ENCODE assay signal across 13 cellular contexts in the genomic region with DNA sequence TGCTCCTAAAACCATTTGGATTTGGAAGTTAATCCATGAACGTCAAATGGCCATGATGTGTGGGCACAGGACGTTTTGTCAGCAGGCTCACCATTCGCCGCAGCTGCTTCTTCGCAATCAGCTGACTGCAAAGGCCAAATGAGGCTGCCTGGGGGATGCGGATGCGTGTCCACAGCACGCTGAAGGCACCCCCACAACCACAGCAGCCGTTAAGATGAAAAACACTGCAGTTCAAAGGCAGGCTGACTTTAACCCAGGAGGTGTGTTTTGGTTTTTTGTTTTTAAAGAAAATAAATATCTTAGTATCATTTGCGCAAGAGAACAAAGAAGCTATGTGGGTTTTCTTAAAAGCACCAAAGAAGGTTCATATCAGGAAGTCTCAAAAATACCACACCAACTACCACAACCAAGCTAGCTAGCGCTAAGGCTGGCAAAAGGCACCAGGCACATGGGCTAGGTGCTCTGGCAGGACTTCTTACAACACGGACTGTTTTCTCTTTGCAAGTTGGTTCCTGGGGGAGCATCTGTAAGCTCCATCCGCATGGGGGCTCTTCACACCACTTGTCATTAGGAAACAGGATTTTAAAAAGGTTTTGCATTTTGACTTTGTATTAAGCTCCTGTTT. TPM values are rescaled to one million over a fixed set of nuclear protein-coding genes. Genes with fewer than 3 reads are reported as not detected.
DNase-seq lines count a peak whose midpoint lies in the region; ATAC-seq and TF ChIP-seq lines count a peak whose summit lies in the region.
"Had no signal": no experiment of that assay in that cellular context is flagged by ENCODE, and none has a peak within 500 bp of the region (broad histone marks: within the 10 kb centered on the region; RNA-seq: fewer than 3 reads in every experiment).

No MANE protein-coding gene starts in this region.

- H3F3A ChIP-seq in Loucy (ENCODE audit: low read depth) = no peaks in the 10 kb centered on the region

- DNase-seq in activated CD8-positive, alpha-beta memory T cell treated with anti-CD3 and anti-CD28 coated beads for 4 hours (ENCODE audit: low read depth in 2 of 2) = peak; percentile 33 to 58
- DNase-seq in choroid plexus epithelial cell (ENCODE audit: low read depth) (peak; percentile 78), AG08395 (ENCODE audit: low spot score) (no peak), NCI-H1048 (lab: John Stamatoyannopoulos, UW) (no peak), BE2C (no peak)
- DNase-seq in stimulated activated CD8-positive, alpha-beta memory T cell treated with anti-CD3 and anti-CD28 coated beads, Interleukin-12 subunit alpha, Interleukin-12 subunit beta, amount 100 ng/mL, for 4 hours (ENCODE audit: low read depth) = peak; percentile 37
- DNase-seq: Caco-2, H9, NCI-H2227 treated with DMSO at 0.1 percent for 48 hours, psoas muscle, SHP77 had no signal

- H3K27me3 ChIP-seq in Loucy (ENCODE audit: insufficient read depth, low read length, poor library complexity, severe bottlenecking) (no peaks in the 10 kb centered on the region), BE2C (no peaks in the 10 kb centered on the region)

- H3K9me2 ChIP-seq in Loucy (replicated peaks; ENCODE audit: low read depth, low read length) = no peaks in the 10 kb centered on the region

- no peaks in the 10 kb centered on the region for H4K20me1 ChIP-seq in Loucy (ENCODE audit: insufficient read depth, low read length, poor library complexity, severe bottlenecking)

- H3K9ac ChIP-seq in Loucy (ENCODE audit: low read depth, low read length, poor library complexity, severe bottlenecking) = no peak overlapping the region

- no peaks in the 10 kb centered on the region for H3K9me3 ChIP-seq in Loucy (ENCODE audit: insufficient read depth, low read depth, low read length)
- no peaks in the 10 kb centered on the region for H3K9me3 ChIP-seq in BE2C
- H3K9me3 ChIP-seq: Caco-2, psoas muscle had no signal

- no peak overlapping the region for H3K4me3 ChIP-seq in Loucy (ENCODE audit: low read length, poor library complexity, severe bottlenecking)
- H3K4me3 ChIP-seq in choroid plexus epithelial cell (ENCODE audit: low read depth, low read length) = no peak overlapping the region
- H3K4me3 ChIP-seq in BE2C (ENCODE audit: low read depth, low read length) = no peak overlapping the region
- H3K4me3 ChIP-seq: psoas muscle had no signal

- H3K4me2 ChIP-seq in Loucy (ENCODE audit: low read depth, low read length, poor library complexity, severe bottlenecking) = peak overlapping the region; percentile 19

- no peak overlapping the region for H2AFZ ChIP-seq in Loucy (ENCODE audit: low read length)

- H3K36me3 ChIP-seq in Loucy (ENCODE audit: insufficient read depth, low read length) (peaks cover 49% of the 10 kb centered on the region; the same call in 1 of the 2 replicates), BE2C (peaks cover 25% of the 10 kb centered on the region)

- TF ChIP-seq CTCF in Loucy (conservative IDR thresholded peaks at IDR 0.05; ENCODE audit: low read length) (no peak), choroid plexus epithelial cell (conservative IDR thresholded peaks at IDR 0.05; ENCODE audit: low read depth, low read length) (peak; percentile 3), BE2C (IDR thresholded peaks at IDR 0.05; ENCODE audit: low read depth, low read length) (no peak)

- no peak for ATAC-seq in HG02623 (IDR thresholded peaks at IDR 0.05; ENCODE audit: unreplicated experiment)
- ATAC-seq: psoas muscle had no signal

- peaks cover 3% of the 10 kb centered on the region for H3K4me1 ChIP-seq in Loucy (ENCODE audit: insufficient read depth, low read length, poor library complexity, severe bottlenecking)
- no peaks in the 10 kb centered on the region for H3K4me1 ChIP-seq in BE2C
- H3K4me1 ChIP-seq: Caco-2, psoas muscle had no signal

- H3K79me2 ChIP-seq in Loucy (ENCODE audit: insufficient read depth, low read length) = no peaks in the 10 kb centered on the region

RNA-seq across cellular contexts. Expression of a gene that starts 22.3 kb away (rescaled TPM):
- 54.2 TPM for polyA plus RNA-seq in BE2C (2012; ENCODE audit: insufficient read depth, insufficient read length, low read depth)

RNA-seq across cellular contexts. Expression of a gene that starts 42.8 kb away (rescaled TPM):
- polyA plus RNA-seq in BE2C (2012; ENCODE audit: insufficient read depth, insufficient read length, low read depth) = 134 TPM

Comparison
In these comparisons a context has a peak if more than half of its experiments do, and no peak if none do; other contexts are left out.
1. DNase-seq: peak in activated CD8-positive, alpha-beta memory T cell treated with anti-CD3 and anti-CD28 coated beads for 4 hours (2 of 2), choroid plexus epithelial cell (single experiment) and stimulated activated CD8-positive, alpha-beta memory T cell treated with anti-CD3 and anti-CD28 coated beads, Interleukin-12 subunit alpha, Interleukin-12 subunit beta, amount 100 ng/mL, for 4 hours (single experiment); none in AG08395 (single experiment), NCI-H1048 (single experiment) and BE2C (single experiment).